In the genomic region with DNA sequence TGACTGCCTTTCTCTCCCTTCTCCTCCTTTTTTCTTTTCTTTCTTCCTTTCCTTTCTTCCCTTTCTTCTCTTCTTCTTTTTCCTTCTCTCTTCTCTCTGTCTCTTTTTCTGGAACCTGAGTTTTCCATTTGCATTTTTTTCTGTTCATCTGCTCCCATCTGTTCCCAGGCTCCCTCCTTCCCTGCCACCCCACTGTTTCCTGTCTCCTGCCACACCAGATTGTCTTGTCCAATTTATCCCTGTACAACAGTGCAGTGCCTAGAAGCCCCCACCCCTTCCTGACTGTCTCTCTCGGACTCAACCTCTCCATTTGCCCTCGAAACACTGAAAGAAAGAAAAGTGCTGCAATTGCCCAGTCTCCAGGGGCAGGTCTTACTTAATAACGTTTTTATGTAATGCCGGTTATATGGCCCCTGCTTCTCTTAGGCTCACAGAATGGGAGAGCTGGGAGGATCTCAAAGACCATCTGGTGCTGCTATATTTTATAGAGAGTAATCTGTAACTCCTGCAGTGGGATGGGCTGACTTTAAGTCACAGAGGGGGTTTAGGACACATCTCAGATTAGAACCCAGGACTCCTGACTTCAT, we compare ENCODE assay signal across 19 cellular contexts.
A peak's percentile ranks its signal among the peaks of the same experiment; 100 is the strongest.
DNase-seq lines count a peak whose midpoint lies in the region; ATAC-seq, FAIRE-seq and TF ChIP-seq lines count a peak whose summit lies in the region.
"Had no signal": no experiment of that assay in that cellular context is flagged by ENCODE, and none has a peak within 500 bp of the region (broad histone marks: within the 10 kb centered on the region; RNA-seq: fewer than 3 reads in every experiment).

No MANE protein-coding gene starts in this region.

- DNase-seq in NB4 (ENCODE audit: low read depth) (peak; percentile 62), NCI-H524 (lab: John Stamatoyannopoulos, UW) (peak; percentile 87 to 88), cerebellar cortex (ENCODE audit: low spot score) (peak; percentile 77), GM20000 (ENCODE audit: low spot score) (no peak), GM12892 (ENCODE audit: insufficient read length) (no peak), EL (no peak)
- DNase-seq in stimulated activated effector memory CD8-positive, alpha-beta T cell treated with anti-CD3 and anti-CD28 coated beads, Interleukin-12 subunit alpha, Interleukin-12 subunit beta, amount 100 ng/mL, for 72 hours (ENCODE audit: low spot score in 2 of 2), result no peak
- DNase-seq: CD4-positive, CD25-positive, alpha-beta regulatory T cell; COR-L47; DMS153; GF-D8; IMR-90; NCI-H1105 treated with DMSO at 0.1 percent for 48 hours; NCI-H187; OCI-M1; SJCRH30; T-helper 1 cell had no signal

- no peak overlapping the region for H3K4me3 ChIP-seq in NB4 (ENCODE audit: low read depth, low read length)
- H3K4me3 ChIP-seq: HAP-1, SJCRH30 had no signal

- FAIRE-seq in GM12892 (lab: Jason Lieb, UNC), result no peak
- FAIRE-seq: RCC 7860 had no signal

- peaks cover 17% of the 10 kb centered on the region for H3K4me1 Mint-ChIP-seq in stimulated activated effector memory CD8-positive, alpha-beta T cell treated with anti-CD3 and anti-CD28 coated beads, Interleukin-12 subunit alpha, Interleukin-12 subunit beta, amount 100 ng/mL, for 72 hours

- peak overlapping the region; percentile 47 for H3K27ac Mint-ChIP-seq in stimulated activated effector memory CD8-positive, alpha-beta T cell treated with anti-CD3 and anti-CD28 coated beads, Interleukin-12 subunit alpha, Interleukin-12 subunit beta, amount 100 ng/mL, for 72 hours
- H3K27ac Mint-ChIP-seq: CD4-positive, CD25-positive, alpha-beta regulatory T cell had no signal

- H3K36me3 Mint-ChIP-seq in stimulated activated effector memory CD8-positive, alpha-beta T cell treated with anti-CD3 and anti-CD28 coated beads, Interleukin-12 subunit alpha, Interleukin-12 subunit beta, amount 100 ng/mL, for 72 hours, result no peaks in the 10 kb centered on the region
- H3K36me3 Mint-ChIP-seq: CD4-positive, CD25-positive, alpha-beta regulatory T cell had no signal

- TF ChIP-seq POLR2A in NB4 (IDR thresholded peaks at IDR 0.05; ENCODE audit: extremely low read depth, insufficient read length) (no peak), GM12892 (IDR thresholded peaks at IDR 0.05; ENCODE audit: low read depth, low read length) (no peak)

- no peaks in the 10 kb centered on the region for H3K9me3 Mint-ChIP-seq in stimulated activated effector memory CD8-positive, alpha-beta T cell treated with anti-CD3 and anti-CD28 coated beads, Interleukin-12 subunit alpha, Interleukin-12 subunit beta, amount 100 ng/mL, for 72 hours

- no peak for ATAC-seq in stimulated activated effector memory CD8-positive, alpha-beta T cell treated with anti-CD3 and anti-CD28 coated beads, Interleukin-12 subunit alpha, Interleukin-12 subunit beta, amount 100 ng/mL, for 72 hours

- H3K4me3 Mint-ChIP-seq in stimulated activated effector memory CD8-positive, alpha-beta T cell treated with anti-CD3 and anti-CD28 coated beads, Interleukin-12 subunit alpha, Interleukin-12 subunit beta, amount 100 ng/mL, for 72 hours, result no peak overlapping the region
- H3K4me3 Mint-ChIP-seq: CD4-positive, CD25-positive, alpha-beta regulatory T cell had no signal

- TF ChIP-seq CTCF in NB4 (IDR thresholded peaks at IDR 0.05; ENCODE audit: low read depth, low read length), result no peak
- TF ChIP-seq CTCF in GM20000 (IDR thresholded peaks at IDR 0.05; ENCODE audit: extremely low read depth, missing control alignments), result no peak

Comparison
In these comparisons a context has a peak if more than half of its experiments do, and no peak if none do; other contexts are left out.
1. DNase-seq: peak in NB4 (single experiment), NCI-H524 (2 of 2) and cerebellar cortex (single experiment); none in stimulated activated effector memory CD8-positive, alpha-beta T cell treated with anti-CD3 and anti-CD28 coated beads, Interleukin-12 subunit alpha, Interleukin-12 subunit beta, amount 100 ng/mL, for 72 hours (0 of 2), GM20000 (single experiment), GM12892 (single experiment) and EL (single experiment).